ENCODE assay signal across 7 cellular contexts in genomic region chr17:7221281-7222092, GRCh38. TPM values are rescaled to one million over a fixed set of nuclear protein-coding genes. Genes with fewer than 3 reads are reported as not detected.
DNase-seq lines count a peak whose midpoint lies in the region; ATAC-seq and TF ChIP-seq lines count a peak whose summit lies in the region.
"Had no signal": no experiment of that assay in that cellular context is flagged by ENCODE, and none has a peak within 500 bp of the region (broad histone marks: within the 10 kb centered on the region; RNA-seq: fewer than 3 reads in every experiment).

No MANE protein-coding gene starts in this region.

- no peaks in the 10 kb centered on the region for H3K27me3 ChIP-seq in breast epithelium

- H3K4me1 Mint-ChIP-seq in HFFc6 (ENCODE audit: low read depth) = peaks cover 59% of the 10 kb centered on the region
- peaks cover 42% of the 10 kb centered on the region for H3K4me1 Mint-ChIP-seq in neural crest cell

- H3K4me1 ChIP-seq in breast epithelium = peaks cover 4 to 29% of the 10 kb centered on the region in 2 donors

- intact Hi-C loops in breast epithelium (cut with DNase I; ENCODE audit: low total_unique reads) = no loop called here

- H3K27me3 Mint-ChIP-seq in HFFc6 (ENCODE audit: insufficient read depth) (peaks cover 24% of the 10 kb centered on the region), neural crest cell (ENCODE audit: low read depth) (peaks cover 33% of the 10 kb centered on the region)

- ATAC-seq in GM18498 (IDR thresholded peaks at IDR 0.05; ENCODE audit: unreplicated experiment) = no peak
- ATAC-seq in GM18511 (IDR thresholded peaks at IDR 0.05; ENCODE audit: unreplicated experiment) = no peak

- peak overlapping the region in 2 of 3 donors; percentile 98 to 100 for H3K4me3 ChIP-seq in breast epithelium

- H3K27ac ChIP-seq in breast epithelium = peak overlapping the region; percentile 100

- no peaks in the 10 kb centered on the region for H3K9me3 ChIP-seq in breast epithelium

- TF ChIP-seq POLR2A in breast epithelium (IDR thresholded peaks at IDR 0.05) = no peak

- DNase-seq in HFFc6 (no peak), breast epithelium (ENCODE audit: low spot score in 2 of 2) (no peak), neural crest cell (ENCODE audit: low read depth, low spot score) (no peak)
- no peak for DNase-seq in stimulated activated naive CD4-positive, alpha-beta T cell treated with Interleukin-2 at 50 U/mL for 16 hours (lab: John Stamatoyannopoulos, UW)
- DNase-seq: activated gamma-delta T cell had no signal

- H3K9me3 Mint-ChIP-seq in HFFc6 = no peaks in the 10 kb centered on the region
- H3K9me3 Mint-ChIP-seq in neural crest cell = no peaks in the 10 kb centered on the region

- H3K27ac Mint-ChIP-seq in HFFc6 = peak overlapping the region; percentile 92
- peak overlapping the region; percentile 58 for H3K27ac Mint-ChIP-seq in neural crest cell (ENCODE audit: unreplicated experiment)

- H3K36me3 Mint-ChIP-seq in HFFc6 (ENCODE audit: low read depth) = peaks cover 25% of the 10 kb centered on the region
- peaks cover 9% of the 10 kb centered on the region for H3K36me3 Mint-ChIP-seq in neural crest cell (ENCODE audit: low read depth)

- TF ChIP-seq CTCF in HFFc6 (IDR thresholded peaks at IDR 0.05) (no peak), breast epithelium (IDR thresholded peaks at IDR 0.05) (no peak), neural crest cell (conservative IDR thresholded peaks at IDR 0.05) (no peak)

- no peaks in the 10 kb centered on the region for H3K36me3 ChIP-seq in breast epithelium

- H3K4me3 Mint-ChIP-seq in HFFc6 = peak overlapping the region; percentile 92
- H3K4me3 Mint-ChIP-seq in neural crest cell = peak overlapping the region; percentile 98

RNA-seq across cellular contexts. Expression of gene ACADVL, which starts 1.7 kb away (rescaled TPM):
- total RNA-seq in HFFc6 (2021; fragmentation: NEBNext Ultra II Directional; extraction: Animal tissue kit (Norgen Biotek cat#: 25700)) = 100 to 1,000 TPM; 378 to 463 (median 405) TPM
- total RNA-seq in breast epithelium (1,000 to 10,000 TPM in 1 of 3 donors, 100 to 1,000 TPM in 2; 421 to 1,002 (median 829) TPM), neural crest cell (215 and 220 TPM in 2 replicates)

RNA-seq across cellular contexts. Expression of gene DLG4, which starts 1.9 kb away (rescaled TPM):
- 10 to 100 TPM; 27.8 to 34.3 (median 28.1) TPM for total RNA-seq in HFFc6 (2021; fragmentation: NEBNext Ultra II Directional; extraction: Animal tissue kit (Norgen Biotek cat#: 25700))
- total RNA-seq in breast epithelium = 10 to 100 TPM in 2 of 3 donors, 1 to 10 TPM in 1; 7.2 to 18.4 (median 11.1) TPM
- total RNA-seq in neural crest cell = 49.4 and 51.4 TPM in 2 replicates

RNA-seq across cellular contexts. Expression of gene DVL2, which starts 12.8 kb away (rescaled TPM):
- 10 to 100 TPM; 24.9 to 29.1 (median 27.0) TPM for total RNA-seq in HFFc6 (2021; fragmentation: NEBNext Ultra II Directional; extraction: Animal tissue kit (Norgen Biotek cat#: 25700))
- total RNA-seq in breast epithelium (10 to 100 TPM; 32.0 to 58.2 (median 47.9) TPM), neural crest cell (130 and 140 TPM in 2 replicates)

RNA-seq across cellular contexts. Expression of gene PHF23, which starts 17.8 kb away (rescaled TPM):
- total RNA-seq in HFFc6 (2021; fragmentation: NEBNext Ultra II Directional; extraction: Animal tissue kit (Norgen Biotek cat#: 25700)) = 10 to 100 TPM; 57.0 to 75.0 (median 68.2) TPM
- total RNA-seq in breast epithelium (10 to 100 TPM; 22.1 to 40.4 (median 37.7) TPM), neural crest cell (72.7 and 75.2 TPM in 2 replicates)

RNA-seq across cellular contexts. Expression of gene GABARAP, which starts 20.8 kb away (rescaled TPM):
- total RNA-seq in HFFc6 (2021; fragmentation: NEBNext Ultra II Directional; extraction: Animal tissue kit (Norgen Biotek cat#: 25700)) = 100 to 1,000 TPM; 399 to 470 (median 426) TPM
- 100 to 1,000 TPM; 620 to 765 (median 631) TPM for total RNA-seq in breast epithelium
- total RNA-seq in neural crest cell = 470 and 479 TPM in 2 replicates
